12 cellular contexts compared by ENCODE assay signal in genomic region chr4:152556283-152556682, GRCh38. TPM values are rescaled to one million over a fixed set of nuclear protein-coding genes. Genes with fewer than 3 reads are reported as not detected.
A peak's percentile ranks its signal among the peaks of the same experiment; 100 is the strongest.
DNase-seq lines count a peak whose midpoint lies in the region; ATAC-seq, FAIRE-seq and TF ChIP-seq lines count a peak whose summit lies in the region.
"Had no signal": no experiment of that assay in that cellular context is flagged by ENCODE, and none has a peak within 500 bp of the region (broad histone marks: within the 10 kb centered on the region; RNA-seq: fewer than 3 reads in every experiment).

No MANE protein-coding gene starts in this region.

- H3K4me1 ChIP-seq in DOHH2 (ENCODE audit: control insufficient read depth, low read length) (peaks cover 79% of the 10 kb centered on the region), HepG2 (ENCODE audit: insufficient read depth, low read length) (no peaks in the 10 kb centered on the region)

- peaks cover 44 to 62% (median 53%) of the 10 kb centered on the region in 3 donors for H3K4me1 Mint-ChIP-seq in IgD-negative memory B cell

- no peak for FAIRE-seq in HepG2 (lab: Jason Lieb, UNC)
- FAIRE-seq: HTR-8/SVneo had no signal

- POLR2A ChIA-PET in HepG2 (lab: Yijun Ruan, JAX), result no interaction called here

- in situ Hi-C loops in HepG2 (cut with HindIII; ENCODE audit: extremely low pct_ligation_motif_present, low pct_unique_long_range_greater_than_20kb), result no loop called here

- H3K36me3 ChIP-seq in DOHH2 (ENCODE audit: control insufficient read depth, low read length), result no peaks in the 10 kb centered on the region
- H3K36me3 ChIP-seq in HepG2 (replicated peaks in 1 of 2; ENCODE audit: control insufficient read depth in 1 of 2, insufficient read depth in 2 of 2, low read length in 2 of 2), result no peaks in the 10 kb centered on the region

- no peak for DNase-seq in HepG2 (ENCODE audit: low spot score)
- DNase-seq in SHP77 (lab: John Stamatoyannopoulos, UW), result no peak
- no peak for DNase-seq in 8988T
- DNase-seq in HCEC 1CT, result no peak
- DNase-seq: activated CD8-positive, alpha-beta memory T cell treated with anti-CD3 and anti-CD28 coated beads, Interleukin-2, amount 50 U/mL, for 48 hours; NCI-H1105; nucleus accumbens had no signal

- H3K9me2 ChIP-seq in DOHH2 (replicated peaks; ENCODE audit: control insufficient read depth, low read length), result no peaks in the 10 kb centered on the region

- peak overlapping the region; percentile 76 to 93 (median 90) for H3K4me3 Mint-ChIP-seq in IgD-negative memory B cell

- intact Hi-C loops in HepG2 (cut with micrococcal nuclease; ENCODE audit: unreplicated experiment), result loop anchor here (2.0 kb wide), 1 partner anchor 19 kb away; no protein-coding TSS in a partner anchor

- BruUV-seq in HepG2 (replicated peaks; lab: Mats Ljungman, UMichigan), result no TSS peak

- 54% methylated on average over 5 of the region's 5 CpGs for WGBS in HepG2 (ENCODE audit: low lambda C conversion rate)

- TF ChIP-seq CTCF in DOHH2 (IDR thresholded peaks at IDR 0.05; ENCODE audit: low read depth, low read length, poor library complexity, severe bottlenecking) (no peak), WI38 (IDR thresholded peaks at IDR 0.05; ENCODE audit: low read depth, low read length) (no peak), HepG2 (CRISPR knock-in tag; IDR thresholded peaks at IDR 0.05) (no peak)

- H3K9me3 ChIP-seq in DOHH2 (ENCODE audit: control insufficient read depth, insufficient read depth, low read length), result no peaks in the 10 kb centered on the region
- H3K9me3 ChIP-seq in HepG2 (ENCODE audit: low read length), result no peaks in the 10 kb centered on the region

- TF ChIP-seq POLR2A in HepG2 (IDR thresholded peaks at IDR 0.05; ENCODE audit: insufficient read depth in 1 of 2, low read depth in 2 of 2, low read length in 2 of 2), result no peak

- H3K36me3 Mint-ChIP-seq in IgD-negative memory B cell, result peaks cover 1% of the 10 kb centered on the region

- peak overlapping the region; percentile 76 to 98 (median 88) for H3K27ac Mint-ChIP-seq in IgD-negative memory B cell

- H3F3A ChIP-seq in DOHH2 (ENCODE audit: control insufficient read depth, insufficient read depth), result no peaks in the 10 kb centered on the region

- H4K20me1 ChIP-seq in DOHH2 (ENCODE audit: control insufficient read depth, insufficient read depth, low read depth, low read length), result no peaks in the 10 kb centered on the region
- H4K20me1 ChIP-seq in HepG2 (ENCODE audit: insufficient read depth, low read length), result no peaks in the 10 kb centered on the region

- no peaks in the 10 kb centered on the region for H3K9me3 Mint-ChIP-seq in IgD-negative memory B cell

- H3K27me3 ChIP-seq in DOHH2 (ENCODE audit: control insufficient read depth, low read length), result no peaks in the 10 kb centered on the region
- peaks cover 0 to 3% of the 10 kb centered on the region in 2 experiments; a peak in 2 of 5 replicates for H3K27me3 ChIP-seq in HepG2 (ENCODE audit: control insufficient read depth in 1 of 2, insufficient read depth in 2 of 2, low read length in 2 of 2)

- peak overlapping the region; percentile 28; the same call in 1 of the 2 replicates for H3K9ac ChIP-seq in HepG2 (ENCODE audit: insufficient read depth, low read depth, low read length)

- H3K27me3 Mint-ChIP-seq in IgD-negative memory B cell, result no peaks in the 10 kb centered on the region

- CTCF ChIA-PET in HepG2 (lab: Yijun Ruan, JAX; ENCODE audit: low intra/inter-chr PET ratio, low total read pairs), result no interaction called here

- TF ChIP-seq EP300 in HepG2 (IDR thresholded peaks at IDR 0.05; ENCODE audit: low read depth in 2 of 2, low read length in 2 of 2), result no peak
- TF ChIP-seq EP300 in HepG2 (CRISPR knock-in tag; IDR thresholded peaks at IDR 0.05; ENCODE audit: borderline replicate concordance), result no peak

- peak overlapping the region; percentile 4; the same call in 1 of the 2 replicates for H3K27ac ChIP-seq in DOHH2 (ENCODE audit: low read depth, low read length)
- H3K27ac ChIP-seq in HepG2 (ENCODE audit: extremely low read length, insufficient read depth, low read length), result no peak overlapping the region
- H3K27ac ChIP-seq: RWPE1 had no signal

- peak overlapping the region; percentile 79 for H3K4me2 ChIP-seq in DOHH2 (ENCODE audit: low read length)
- peak overlapping the region; percentile 50 for H3K4me2 ChIP-seq in HepG2 (ENCODE audit: low read depth, low read length)

- H3K79me2 ChIP-seq in DOHH2 (ENCODE audit: control insufficient read depth, low read length) (no peaks in the 10 kb centered on the region), HepG2 (ENCODE audit: insufficient read depth, low read length) (no peaks in the 10 kb centered on the region)

- no peak for ATAC-seq in HepG2

- H3K4me3 ChIP-seq in DOHH2 (ENCODE audit: low read length) (peak overlapping the region; percentile 67), WI38 (ENCODE audit: low read depth, low read length) (peak overlapping the region; percentile 27), HepG2 (replicated peaks in 1 of 3; ENCODE audit: insufficient read depth in 1 of 3, low read depth in 2 of 3, low read length in 3 of 3) (peak overlapping the region; percentile 46 to 49 (median 46); a peak in 5 of 6 replicates)

- H2AFZ ChIP-seq in HepG2 (ENCODE audit: low read length), result peak overlapping the region; percentile 96

- TF ChIP-seq RAD21 in HepG2 (CRISPR knock-in tag; IDR thresholded peaks at IDR 0.05), result no peak

TF ChIP-seq in HepG2, 621 proteins besides CTCF, POLR2A, EP300 and RAD21:
- TF ChIP-seq IRF2 (CRISPR knock-in tag; IDR thresholded peaks at IDR 0.05) (peak; percentile 29; the same call in 1 of the 2 replicates), RBM22 (optimal IDR thresholded peaks at IDR 0.05; ENCODE audit: low read length) (no peak)
TF ChIP-seq in HepG2: peak in this region for 1.

RNA-seq across cellular contexts. Expression of gene FBXW7, which starts 20.4 kb away (rescaled TPM):
- 39.7 TPM for polyA plus RNA-seq in IgD-negative memory B cell
- 21.7 and 40.9 TPM in 2 replicates for total RNA-seq in HepG2 (2016; rRNA removed; fragmentation: Illumina TruSeq; extraction: Trizol)
- total RNA-seq in HepG2 (2016; cell fraction: cytosol; rRNA removed; fragmentation: Illumina TruSeq; extraction: Trizol; ENCODE audit: low read depth), result 390 and 448 TPM in 2 replicates
- 20.3 and 39.8 TPM in 2 replicates for total RNA-seq in HepG2 (2016; cell fraction: insoluble cytoplasmic fraction; rRNA removed; fragmentation: Illumina TruSeq; extraction: Trizol)
- 97.2 and 111 TPM in 2 replicates for total RNA-seq in HepG2 (2016; cell fraction: membrane; rRNA removed; fragmentation: Illumina TruSeq; extraction: Trizol)
- total RNA-seq in HepG2 (2016; cell fraction: nucleus; rRNA removed; fragmentation: Illumina TruSeq; extraction: Trizol), result 53.9 and 55.5 TPM in 2 replicates
- polyA plus RNA-seq in HepG2 (2011; rRNA removed), result 5.0 and 5.9 TPM in 2 replicates
- 2.2 and 4.6 TPM in 2 replicates for polyA plus RNA-seq in HepG2 (2011; cell fraction: cytosol; rRNA removed)
- polyA plus RNA-seq in HepG2 (2011; cell fraction: nucleus; rRNA removed), result 9.7 and 13.6 TPM in 2 replicates
- polyA plus RNA-seq in HepG2 (2012), result 11.4 and 16.7 TPM in 2 replicates
- 0.57 and 0.69 TPM in 2 replicates for polyA plus RNA-seq in HepG2 (2016; cell fraction: cytosol; fragmentation: Illumina TruSeq; extraction: Trizol; ENCODE audit: low read depth)
- 7.5 and 10.8 TPM in 2 replicates for polyA plus RNA-seq in HepG2 (2016; cell fraction: insoluble cytoplasmic fraction; fragmentation: Illumina TruSeq; extraction: Trizol; ENCODE audit: low read depth)
- polyA plus RNA-seq in HepG2 (2016; cell fraction: membrane; fragmentation: Illumina TruSeq; extraction: Trizol; ENCODE audit: low read depth), result 1.5 TPM in 2 replicates
- 24.1 and 28.3 TPM in 2 replicates for polyA plus RNA-seq in HepG2 (2016; cell fraction: nucleus; fragmentation: Illumina TruSeq; extraction: Trizol; ENCODE audit: insufficient read depth, low read depth)
- 8.0 and 9.7 TPM in 2 replicates for polyA minus RNA-seq in HepG2 (2011; rRNA and poly(A)+ RNA removed; ENCODE audit: low replicate concordance)
- polyA minus RNA-seq in HepG2 (2011; cell fraction: cytosol; rRNA and poly(A)+ RNA removed), result 8.8 and 18.1 TPM in 2 replicates
- polyA minus RNA-seq in HepG2 (2011; cell fraction: nucleus; rRNA and poly(A)+ RNA removed), result 85.0 and 102 TPM in 2 replicates
